Comparison of ENCODE assay signal across 10 cellular contexts in genomic region chr11:66052664-66052982, GRCh38. TPM values are rescaled to one million over a fixed set of nuclear protein-coding genes. Genes with fewer than 3 reads are reported as not detected.
DNase-seq lines count a peak whose midpoint lies in the region; ATAC-seq, FAIRE-seq and TF ChIP-seq lines count a peak whose summit lies in the region.
"Had no signal": no experiment of that assay in that cellular context is flagged by ENCODE, and none has a peak within 500 bp of the region (broad histone marks: within the 10 kb centered on the region; RNA-seq: fewer than 3 reads in every experiment).

No MANE protein-coding gene starts in this region.

- H3K27me3 Mint-ChIP-seq in activated CD4-positive, alpha-beta T cell treated with anti-CD3 and anti-CD28 coated beads, Interleukin-2, amount 10 ng/mL, durations not matched to agents 24 days and 14 days: peaks cover 6% of the 10 kb centered on the region

- peak overlapping the region; percentile 97 for H3K27ac Mint-ChIP-seq in activated CD4-positive, alpha-beta T cell treated with anti-CD3 and anti-CD28 coated beads, Interleukin-2, amount 10 ng/mL, durations not matched to agents 24 days and 14 days

- H3K9ac ChIP-seq in HepG2 (ENCODE audit: insufficient read depth, low read depth, low read length): peak overlapping the region; percentile 94

- H2AFZ ChIP-seq in HepG2 (ENCODE audit: low read length): no peak overlapping the region

- ATAC-seq in HepG2: no peak
- no peak for ATAC-seq in GM19397 (IDR thresholded peaks at IDR 0.05; ENCODE audit: unreplicated experiment)

- POLR2A ChIA-PET in HepG2 (lab: Yijun Ruan, JAX): interaction anchor here (0.7 to 4.8 kb wide), 21 partner anchors 8 to 437 kb away, joined by 3 to 40 read pairs (median 5); partner anchors contain the start of genes BANF1, CCDC85B, CFL1 and EIF1AD

- H3K79me2 ChIP-seq in HepG2 (ENCODE audit: insufficient read depth, low read length): peaks cover 24% of the 10 kb centered on the region

- peaks cover 39% of the 10 kb centered on the region for H3K36me3 Mint-ChIP-seq in activated CD4-positive, alpha-beta T cell treated with anti-CD3 and anti-CD28 coated beads, Interleukin-2, amount 10 ng/mL, durations not matched to agents 24 days and 14 days (ENCODE audit: low read depth)

- H3K9me3 ChIP-seq in adrenal gland (replicated peaks in 1 of 3): no peaks in the 10 kb centered on the region
- no peaks in the 10 kb centered on the region for H3K9me3 ChIP-seq in HepG2 (ENCODE audit: low read length)
- no peaks in the 10 kb centered on the region for H3K9me3 ChIP-seq in thymus (ENCODE audit: control insufficient read depth)

- TF ChIP-seq POLR2A in adrenal gland (IDR thresholded peaks at IDR 0.05) (no peak), HepG2 (IDR thresholded peaks at IDR 0.05; ENCODE audit: insufficient read depth in 1 of 2, low read depth in 2 of 2, low read length in 2 of 2) (peak in 1 of 2 experiments; percentile 79; a peak in 3 of 4 replicates)

- in situ Hi-C loops in HepG2 (cut with HindIII; ENCODE audit: extremely low pct_ligation_motif_present, low pct_unique_long_range_greater_than_20kb) (no loop called here), GM13977 (cut with MboI; ENCODE audit: low pct_unique_long_range_greater_than_20kb, low sequenced_read_pairs, unreplicated experiment) (no loop called here)

- TF ChIP-seq EP300 in HepG2 (IDR thresholded peaks at IDR 0.05; ENCODE audit: low read depth in 2 of 2, low read length in 2 of 2) (no peak), HepG2 (CRISPR knock-in tag; IDR thresholded peaks at IDR 0.05; ENCODE audit: borderline replicate concordance) (no peak)

- peak overlapping the region; percentile 95 for H3K4me2 ChIP-seq in HepG2 (ENCODE audit: low read depth, low read length)

- H3K27ac ChIP-seq in adrenal gland (peak overlapping the region in 4 of 5 donors; percentile 38 to 87 (median 78)), HepG2 (ENCODE audit: extremely low read length, insufficient read depth, low read length) (peak overlapping the region; percentile 79), thymus (ENCODE audit: low read depth) (no peak overlapping the region)

- TF ChIP-seq CTCF in adrenal gland (IDR thresholded peaks at IDR 0.05) (no peak), HepG2 (CRISPR knock-in tag; IDR thresholded peaks at IDR 0.05) (no peak), GM13977 (IDR thresholded peaks at IDR 0.05; ENCODE audit: extremely low read depth, insufficient read depth, missing control alignments) (no peak)

- intact Hi-C loops in activated CD4-positive, alpha-beta T cell treated with anti-CD3 and anti-CD28 coated beads, Interleukin-2, amount 10 ng/mL, durations not matched to agents 24 days and 14 days (cut with micrococcal nuclease): loop anchor here (1.0 kb wide), 3 partner anchors 16 to 194 kb away; partner anchors contain the start of genes BANF1, CFL1 and EIF1AD
- intact Hi-C loops in adrenal gland (cut with DNase I): no loop called here
- intact Hi-C loops in HepG2 (cut with micrococcal nuclease; ENCODE audit: unreplicated experiment): loop anchor here (1.0 kb wide), 1 partner anchor 50 kb away; the partner anchor contains the start of genes BANF1 and EIF1AD

- H3K4me1 Mint-ChIP-seq in activated CD4-positive, alpha-beta T cell treated with anti-CD3 and anti-CD28 coated beads, Interleukin-2, amount 10 ng/mL, durations not matched to agents 24 days and 14 days: peaks cover 21% of the 10 kb centered on the region

- H3K4me3 ChIP-seq in adrenal gland: peak overlapping the region; percentile 39 to 89 (median 79)
- peak overlapping the region; percentile 83 to 93 (median 93) for H3K4me3 ChIP-seq in HepG2 (replicated peaks in 1 of 3; ENCODE audit: insufficient read depth in 1 of 3, low read depth in 2 of 3, low read length in 3 of 3)
- H3K4me3 ChIP-seq in thymus (ENCODE audit: low read length): peak overlapping the region; percentile 66

- BruUV-seq in HepG2 (replicated peaks; lab: Mats Ljungman, UMichigan): no TSS peak

- H3K9me3 Mint-ChIP-seq in activated CD4-positive, alpha-beta T cell treated with anti-CD3 and anti-CD28 coated beads, Interleukin-2, amount 10 ng/mL, durations not matched to agents 24 days and 14 days: no peaks in the 10 kb centered on the region

- H3K27me3 ChIP-seq in adrenal gland (peaks cover 7% of the 10 kb centered on the region), HepG2 (ENCODE audit: control insufficient read depth in 1 of 2, insufficient read depth in 2 of 2, low read length in 2 of 2) (peaks cover 0 to 17% of the 10 kb centered on the region in 2 experiments; a peak in 3 of 5 replicates), thymus (ENCODE audit: control insufficient read depth, insufficient read depth) (no peaks in the 10 kb centered on the region)

- 0 to 3% (median 0%) methylated on average over 9 to 17 of the region's 17 CpGs for WGBS in adrenal gland, 4 donors
- 0% methylated on average over 11 of the region's 17 CpGs for WGBS in HepG2 (ENCODE audit: low lambda C conversion rate)
- WGBS in thymus: 2% methylated on average over 17 of the region's 17 CpGs

- FAIRE-seq in HepG2 (lab: Jason Lieb, UNC): no peak
- FAIRE-seq: endometrium had no signal

- CTCF ChIA-PET in HepG2 (lab: Yijun Ruan, JAX; ENCODE audit: low intra/inter-chr PET ratio, low total read pairs): no interaction called here

- H4K20me1 ChIP-seq in HepG2 (ENCODE audit: insufficient read depth, low read length): no peaks in the 10 kb centered on the region

- DNase-seq in activated CD4-positive, alpha-beta T cell treated with anti-CD3 and anti-CD28 coated beads, Interleukin-2, amount 10 ng/mL, durations not matched to agents 24 days and 14 days: no peak
- no peak for DNase-seq in activated CD4-positive, alpha-beta T cell treated with anti-CD3 and anti-CD28 coated beads for 4 hours
- DNase-seq in adrenal gland (no peak), HepG2 (ENCODE audit: low spot score) (no peak), GM13977 (ENCODE audit: low spot score) (no peak)
- DNase-seq in activated CD4-positive, alpha-beta T cell treated with anti-CD3 and anti-CD28 coated beads, Interleukin-2, amount 50 U/mL, for 48 hours: no peak

- 0 out of 2 replicates have a peak, but pooled peaks have one; percentile 0 for TF ChIP-seq RAD21 in HepG2 (CRISPR knock-in tag; IDR thresholded peaks at IDR 0.05)

- peaks cover 7 to 20% of the 10 kb centered on the region in 2 donors for H3K4me1 ChIP-seq in adrenal gland (replicated peaks in 1 of 2)
- peaks cover 40% of the 10 kb centered on the region for H3K4me1 ChIP-seq in HepG2 (ENCODE audit: insufficient read depth, low read length)
- H3K4me1 ChIP-seq in thymus (ENCODE audit: control insufficient read depth, insufficient read depth, low read length): peaks cover 9% of the 10 kb centered on the region

- H3K4me3 Mint-ChIP-seq in activated CD4-positive, alpha-beta T cell treated with anti-CD3 and anti-CD28 coated beads, Interleukin-2, amount 10 ng/mL, durations not matched to agents 24 days and 14 days: peak overlapping the region; percentile 88

- H3K36me3 ChIP-seq in adrenal gland (replicated peaks in 1 of 2) (peaks cover 0 to 35% of the 10 kb centered on the region in 2 donors), HepG2 (replicated peaks in 1 of 2; ENCODE audit: control insufficient read depth in 1 of 2, insufficient read depth in 2 of 2, low read length in 2 of 2) (peaks cover 15 to 27% of the 10 kb centered on the region in 2 experiments), thymus (ENCODE audit: control insufficient read depth, insufficient read depth) (peaks cover 20% of the 10 kb centered on the region)

RNA-seq across cellular contexts. Expression of gene SF3B2, which starts 0.5 kb away (rescaled TPM):
- 283 and 284 TPM in 2 replicates for total RNA-seq in activated CD4-positive, alpha-beta T cell treated with anti-CD3 and anti-CD28 coated beads, Interleukin-2, amount 10 ng/mL, durations not matched to agents 24 days and 14 days
- total RNA-seq in adrenal gland: 100 to 1,000 TPM; 125 to 177 (median 145) TPM
- polyA plus RNA-seq in adrenal gland: 100 to 1,000 TPM; 101 to 196 (median 127) TPM
- total RNA-seq in HepG2 (2016; rRNA removed; fragmentation: Illumina TruSeq; extraction: Trizol): 153 and 162 TPM in 2 replicates
- total RNA-seq in HepG2 (2016; cell fraction: cytosol; rRNA removed; fragmentation: Illumina TruSeq; extraction: Trizol; ENCODE audit: low read depth): 24.9 and 29.2 TPM in 2 replicates
- 148 and 159 TPM in 2 replicates for total RNA-seq in HepG2 (2016; cell fraction: insoluble cytoplasmic fraction; rRNA removed; fragmentation: Illumina TruSeq; extraction: Trizol)
- total RNA-seq in HepG2 (2016; cell fraction: membrane; rRNA removed; fragmentation: Illumina TruSeq; extraction: Trizol): 48.0 and 57.0 TPM in 2 replicates
- 99.3 and 107 TPM in 2 replicates for total RNA-seq in HepG2 (2016; cell fraction: nucleus; rRNA removed; fragmentation: Illumina TruSeq; extraction: Trizol)
- 70.0 and 70.4 TPM in 2 replicates for polyA plus RNA-seq in HepG2 (2011; rRNA removed)
- 50.3 and 68.8 TPM in 2 replicates for polyA plus RNA-seq in HepG2 (2011; cell fraction: cytosol; rRNA removed)
- polyA plus RNA-seq in HepG2 (2011; cell fraction: nucleus; rRNA removed): 212 and 260 TPM in 2 replicates
- polyA plus RNA-seq in HepG2 (2012): 145 and 154 TPM in 2 replicates
- polyA plus RNA-seq in HepG2 (2016; cell fraction: cytosol; fragmentation: Illumina TruSeq; extraction: Trizol; ENCODE audit: low read depth): 14.0 and 18.8 TPM in 2 replicates
- 200 and 221 TPM in 2 replicates for polyA plus RNA-seq in HepG2 (2016; cell fraction: insoluble cytoplasmic fraction; fragmentation: Illumina TruSeq; extraction: Trizol; ENCODE audit: low read depth)
- polyA plus RNA-seq in HepG2 (2016; cell fraction: membrane; fragmentation: Illumina TruSeq; extraction: Trizol; ENCODE audit: low read depth): 28.7 and 33.4 TPM in 2 replicates
- 252 and 263 TPM in 2 replicates for polyA plus RNA-seq in HepG2 (2016; cell fraction: nucleus; fragmentation: Illumina TruSeq; extraction: Trizol; ENCODE audit: insufficient read depth, low read depth)
- 37.0 and 52.6 TPM in 2 replicates for polyA minus RNA-seq in HepG2 (2011; rRNA and poly(A)+ RNA removed; ENCODE audit: low replicate concordance)
- polyA minus RNA-seq in HepG2 (2011; cell fraction: cytosol; rRNA and poly(A)+ RNA removed): 57.2 and 60.0 TPM in 2 replicates
- 46.9 and 52.8 TPM in 2 replicates for polyA minus RNA-seq in HepG2 (2011; cell fraction: nucleus; rRNA and poly(A)+ RNA removed)
- 147 TPM for polyA plus RNA-seq in thymus

RNA-seq across cellular contexts. Expression of gene GAL3ST3, which starts 3.7 kb away (rescaled TPM):
- not detected in 2 replicates for total RNA-seq in activated CD4-positive, alpha-beta T cell treated with anti-CD3 and anti-CD28 coated beads, Interleukin-2, amount 10 ng/mL, durations not matched to agents 24 days and 14 days
- under 1 TPM in 3 of 8 donors, not detected in 5; 0.17 to 0.41 (median 0.27) TPM for total RNA-seq in adrenal gland
- polyA plus RNA-seq in adrenal gland: not detected
- not detected in 2 replicates for total RNA-seq in HepG2 (2016; rRNA removed; fragmentation: Illumina TruSeq; extraction: Trizol)
- total RNA-seq in HepG2 (2016; cell fraction: cytosol; rRNA removed; fragmentation: Illumina TruSeq; extraction: Trizol; ENCODE audit: low read depth): not detected in 2 replicates
- total RNA-seq in HepG2 (2016; cell fraction: insoluble cytoplasmic fraction; rRNA removed; fragmentation: Illumina TruSeq; extraction: Trizol): not detected in 2 replicates
- total RNA-seq in HepG2 (2016; cell fraction: membrane; rRNA removed; fragmentation: Illumina TruSeq; extraction: Trizol): not detected in 2 replicates
- not detected in 2 replicates for total RNA-seq in HepG2 (2016; cell fraction: nucleus; rRNA removed; fragmentation: Illumina TruSeq; extraction: Trizol)
- not detected in 2 replicates for polyA plus RNA-seq in HepG2 (2011; rRNA removed)
- not detected in 2 replicates for polyA plus RNA-seq in HepG2 (2011; cell fraction: cytosol; rRNA removed)
- polyA plus RNA-seq in HepG2 (2011; cell fraction: nucleus; rRNA removed): not detected in 2 replicates
- polyA plus RNA-seq in HepG2 (2012): not detected in 2 replicates
- not detected in 2 replicates for polyA plus RNA-seq in HepG2 (2016; cell fraction: cytosol; fragmentation: Illumina TruSeq; extraction: Trizol; ENCODE audit: low read depth)
- not detected in 2 replicates for polyA plus RNA-seq in HepG2 (2016; cell fraction: insoluble cytoplasmic fraction; fragmentation: Illumina TruSeq; extraction: Trizol; ENCODE audit: low read depth)
- polyA plus RNA-seq in HepG2 (2016; cell fraction: membrane; fragmentation: Illumina TruSeq; extraction: Trizol; ENCODE audit: low read depth): not detected in 2 replicates
- polyA plus RNA-seq in HepG2 (2016; cell fraction: nucleus; fragmentation: Illumina TruSeq; extraction: Trizol; ENCODE audit: insufficient read depth, low read depth): not detected in 2 replicates
- 0.26 TPM in 1 of 2 replicates, not detected in the other for polyA minus RNA-seq in HepG2 (2011; rRNA and poly(A)+ RNA removed; ENCODE audit: low replicate concordance)
- not detected in 2 replicates for polyA minus RNA-seq in HepG2 (2011; cell fraction: cytosol; rRNA and poly(A)+ RNA removed)
- not detected in 2 replicates for polyA minus RNA-seq in HepG2 (2011; cell fraction: nucleus; rRNA and poly(A)+ RNA removed)
- 0.25 TPM for polyA plus RNA-seq in thymus
- total RNA-seq: LHCN-M2 had no signal

RNA-seq across cellular contexts. Expression of gene PACS1, which starts 17.4 kb away (rescaled TPM):
- total RNA-seq in activated CD4-positive, alpha-beta T cell treated with anti-CD3 and anti-CD28 coated beads, Interleukin-2, amount 10 ng/mL, durations not matched to agents 24 days and 14 days: 90.9 and 96.7 TPM in 2 replicates
- 10 to 100 TPM; 30.5 to 60.5 (median 51.9) TPM for total RNA-seq in adrenal gland
- polyA plus RNA-seq in adrenal gland: 10 to 100 TPM; 23.9 to 37.4 (median 29.9) TPM
- 7.6 and 12.2 TPM in 2 replicates for total RNA-seq in HepG2 (2016; rRNA removed; fragmentation: Illumina TruSeq; extraction: Trizol)
- 4.8 and 5.7 TPM in 2 replicates for total RNA-seq in HepG2 (2016; cell fraction: cytosol; rRNA removed; fragmentation: Illumina TruSeq; extraction: Trizol; ENCODE audit: low read depth)
- 7.7 and 14.4 TPM in 2 replicates for total RNA-seq in HepG2 (2016; cell fraction: insoluble cytoplasmic fraction; rRNA removed; fragmentation: Illumina TruSeq; extraction: Trizol)
- total RNA-seq in HepG2 (2016; cell fraction: membrane; rRNA removed; fragmentation: Illumina TruSeq; extraction: Trizol): 14.5 and 17.0 TPM in 2 replicates
- 14.3 and 14.8 TPM in 2 replicates for total RNA-seq in HepG2 (2016; cell fraction: nucleus; rRNA removed; fragmentation: Illumina TruSeq; extraction: Trizol)
- polyA plus RNA-seq in HepG2 (2011; rRNA removed): 8.6 and 11.9 TPM in 2 replicates
- polyA plus RNA-seq in HepG2 (2011; cell fraction: cytosol; rRNA removed): 6.3 and 6.7 TPM in 2 replicates
- 24.8 and 26.9 TPM in 2 replicates for polyA plus RNA-seq in HepG2 (2011; cell fraction: nucleus; rRNA removed)
- polyA plus RNA-seq in HepG2 (2012): 12.5 and 17.3 TPM in 2 replicates
- polyA plus RNA-seq in HepG2 (2016; cell fraction: cytosol; fragmentation: Illumina TruSeq; extraction: Trizol; ENCODE audit: low read depth): 5.2 and 6.3 TPM in 2 replicates
- polyA plus RNA-seq in HepG2 (2016; cell fraction: insoluble cytoplasmic fraction; fragmentation: Illumina TruSeq; extraction: Trizol; ENCODE audit: low read depth): 11.8 and 22.2 TPM in 2 replicates
- 17.7 and 23.2 TPM in 2 replicates for polyA plus RNA-seq in HepG2 (2016; cell fraction: membrane; fragmentation: Illumina TruSeq; extraction: Trizol; ENCODE audit: low read depth)
- polyA plus RNA-seq in HepG2 (2016; cell fraction: nucleus; fragmentation: Illumina TruSeq; extraction: Trizol; ENCODE audit: insufficient read depth, low read depth): 21.2 and 23.6 TPM in 2 replicates
- polyA minus RNA-seq in HepG2 (2011; rRNA and poly(A)+ RNA removed; ENCODE audit: low replicate concordance): 28.3 and 63.7 TPM in 2 replicates
- 16.9 and 29.5 TPM in 2 replicates for polyA minus RNA-seq in HepG2 (2011; cell fraction: cytosol; rRNA and poly(A)+ RNA removed)
- 26.5 and 37.7 TPM in 2 replicates for polyA minus RNA-seq in HepG2 (2011; cell fraction: nucleus; rRNA and poly(A)+ RNA removed)
- 29.5 TPM for polyA plus RNA-seq in thymus

RNA-seq across cellular contexts. Expression of gene CATSPER1, which starts 26.3 kb away (rescaled TPM):
- total RNA-seq in activated CD4-positive, alpha-beta T cell treated with anti-CD3 and anti-CD28 coated beads, Interleukin-2, amount 10 ng/mL, durations not matched to agents 24 days and 14 days: 0.28 and 0.30 TPM in 2 replicates
- total RNA-seq in adrenal gland: under 1 TPM in 3 of 8 donors, not detected in 5; 0.20 to 0.47 (median 0.41) TPM
- polyA plus RNA-seq in adrenal gland: 1 to 10 TPM in 1 of 3 donors, under 1 TPM in 2; 0.37 to 2.3 (median 0.61) TPM
- total RNA-seq in HepG2 (2016; rRNA removed; fragmentation: Illumina TruSeq; extraction: Trizol): not detected in 2 replicates
- total RNA-seq in HepG2 (2016; cell fraction: cytosol; rRNA removed; fragmentation: Illumina TruSeq; extraction: Trizol; ENCODE audit: low read depth): not detected in 2 replicates
- total RNA-seq in HepG2 (2016; cell fraction: insoluble cytoplasmic fraction; rRNA removed; fragmentation: Illumina TruSeq; extraction: Trizol): not detected in 2 replicates
- total RNA-seq in HepG2 (2016; cell fraction: membrane; rRNA removed; fragmentation: Illumina TruSeq; extraction: Trizol): not detected in 2 replicates
- not detected in 2 replicates for total RNA-seq in HepG2 (2016; cell fraction: nucleus; rRNA removed; fragmentation: Illumina TruSeq; extraction: Trizol)
- polyA plus RNA-seq in HepG2 (2011; rRNA removed): 0.04 and 0.17 TPM in 2 replicates
- polyA plus RNA-seq in HepG2 (2011; cell fraction: cytosol; rRNA removed): 0.07 and 0.17 TPM in 2 replicates
- 0.19 TPM in 1 of 2 replicates, not detected in the other for polyA plus RNA-seq in HepG2 (2011; cell fraction: nucleus; rRNA removed)
- polyA plus RNA-seq in HepG2 (2012): 0.09 TPM in 1 of 2 replicates, not detected in the other
- 0.07 TPM in 1 of 2 replicates, not detected in the other for polyA plus RNA-seq in HepG2 (2016; cell fraction: cytosol; fragmentation: Illumina TruSeq; extraction: Trizol; ENCODE audit: low read depth)
- polyA plus RNA-seq in HepG2 (2016; cell fraction: insoluble cytoplasmic fraction; fragmentation: Illumina TruSeq; extraction: Trizol; ENCODE audit: low read depth): not detected in 2 replicates
- polyA plus RNA-seq in HepG2 (2016; cell fraction: membrane; fragmentation: Illumina TruSeq; extraction: Trizol; ENCODE audit: low read depth): not detected in 2 replicates
- polyA plus RNA-seq in HepG2 (2016; cell fraction: nucleus; fragmentation: Illumina TruSeq; extraction: Trizol; ENCODE audit: insufficient read depth, low read depth): not detected in 2 replicates
- polyA minus RNA-seq in HepG2 (2011; rRNA and poly(A)+ RNA removed; ENCODE audit: low replicate concordance): 3.1 TPM in 1 of 2 replicates, not detected in the other
- not detected in 2 replicates for polyA minus RNA-seq in HepG2 (2011; cell fraction: cytosol; rRNA and poly(A)+ RNA removed)
- polyA minus RNA-seq in HepG2 (2011; cell fraction: nucleus; rRNA and poly(A)+ RNA removed): not detected in 2 replicates
- 0.34 TPM for polyA plus RNA-seq in thymus

RNA-seq across cellular contexts. Expression of gene CST6, which starts 40.8 kb away (rescaled TPM):
- 0.45 and 1.5 TPM in 2 replicates for total RNA-seq in activated CD4-positive, alpha-beta T cell treated with anti-CD3 and anti-CD28 coated beads, Interleukin-2, amount 10 ng/mL, durations not matched to agents 24 days and 14 days
- total RNA-seq in adrenal gland (under 1 TPM in 1 of 8 donors, not detected in 7; 0.55 TPM), HepG2 (2016; rRNA removed; fragmentation: Illumina TruSeq; extraction: Trizol) (not detected in 2 replicates)
- polyA plus RNA-seq in adrenal gland (under 1 TPM in 1 of 3 donors, not detected in 2; 0.24 TPM), HepG2 (2011; rRNA removed) (not detected in 2 replicates), thymus (23.0 TPM)
- not detected in 2 replicates for total RNA-seq in HepG2 (2016; cell fraction: cytosol; rRNA removed; fragmentation: Illumina TruSeq; extraction: Trizol; ENCODE audit: low read depth)
- not detected in 2 replicates for total RNA-seq in HepG2 (2016; cell fraction: insoluble cytoplasmic fraction; rRNA removed; fragmentation: Illumina TruSeq; extraction: Trizol)
- total RNA-seq in HepG2 (2016; cell fraction: membrane; rRNA removed; fragmentation: Illumina TruSeq; extraction: Trizol): not detected in 2 replicates
- total RNA-seq in HepG2 (2016; cell fraction: nucleus; rRNA removed; fragmentation: Illumina TruSeq; extraction: Trizol): not detected in 2 replicates
- not detected in 2 replicates for polyA plus RNA-seq in HepG2 (2011; cell fraction: cytosol; rRNA removed)
- not detected in 2 replicates for polyA plus RNA-seq in HepG2 (2011; cell fraction: nucleus; rRNA removed)
- not detected in 2 replicates for polyA plus RNA-seq in HepG2 (2012)
- polyA plus RNA-seq in HepG2 (2016; cell fraction: cytosol; fragmentation: Illumina TruSeq; extraction: Trizol; ENCODE audit: low read depth): not detected in 2 replicates
- not detected in 2 replicates for polyA plus RNA-seq in HepG2 (2016; cell fraction: insoluble cytoplasmic fraction; fragmentation: Illumina TruSeq; extraction: Trizol; ENCODE audit: low read depth)
- polyA plus RNA-seq in HepG2 (2016; cell fraction: membrane; fragmentation: Illumina TruSeq; extraction: Trizol; ENCODE audit: low read depth): not detected in 2 replicates
- not detected in 2 replicates for polyA plus RNA-seq in HepG2 (2016; cell fraction: nucleus; fragmentation: Illumina TruSeq; extraction: Trizol; ENCODE audit: insufficient read depth, low read depth)
- not detected in 2 replicates for polyA minus RNA-seq in HepG2 (2011; rRNA and poly(A)+ RNA removed; ENCODE audit: low replicate concordance)
- polyA minus RNA-seq in HepG2 (2011; cell fraction: cytosol; rRNA and poly(A)+ RNA removed): not detected in 2 replicates
- not detected in 2 replicates for polyA minus RNA-seq in HepG2 (2011; cell fraction: nucleus; rRNA and poly(A)+ RNA removed)
- total RNA-seq: LHCN-M2 had no signal

Comparison
In these comparisons a context has a peak if more than half of its experiments do, and no peak if none do; other contexts are left out.
1. intact Hi-C loops: an anchor here in activated CD4-positive, alpha-beta T cell treated with anti-CD3 and anti-CD28 coated beads, Interleukin-2, amount 10 ng/mL, durations not matched to agents 24 days and 14 days (1.0 kb wide) and HepG2 (1.0 kb wide); none called in adrenal gland.